Comparison of ENCODE assay signal across 1 cellular context in genomic region chr14:61695695-61696527, GRCh38.
A peak's percentile ranks its signal among the peaks of the same experiment; 100 is the strongest.
TF ChIP-seq lines count a peak whose summit lies in the region.

No MANE protein-coding gene starts in this region.

TF ChIP-seq in HepG2, 621 proteins besides CTCF, POLR2A, EP300 and RAD21 (continued from another document and continues in another):
- TF ChIP-seq ZNF432 (CRISPR knock-in tag; IDR thresholded peaks at IDR 0.05; ENCODE audit: borderline replicate concordance): no peak
- peak; percentile 90 for TF ChIP-seq UBTF (CRISPR knock-in tag; IDR thresholded peaks at IDR 0.05)
- TF ChIP-seq ZSCAN29 (CRISPR knock-in tag; conservative IDR thresholded peaks at IDR 0.05): peak; percentile 66; the same call in 1 of the 2 replicates
- peak; percentile 34; the same call in 1 of the 2 replicates for TF ChIP-seq ZSCAN5A (CRISPR knock-in tag; IDR thresholded peaks at IDR 0.05; ENCODE audit: borderline replicate concordance)
- no peak; the same call in 1 of the 2 replicates for TF ChIP-seq EED (CRISPR knock-in tag; IDR thresholded peaks at IDR 0.05)
- TF ChIP-seq HOXD1 (CRISPR knock-in tag; IDR thresholded peaks at IDR 0.05): no peak
- TF ChIP-seq ASH2L (IDR thresholded peaks at IDR 0.05; ENCODE audit: insufficient read length, low read depth, low read length): peak; percentile 80
- 0 out of 2 replicates have a peak, but pooled peaks have one; percentile 53 for TF ChIP-seq ZNF367 (CRISPR knock-in tag; IDR thresholded peaks at IDR 0.05; ENCODE audit: borderline replicate concordance)
- peak; percentile 58 for TF ChIP-seq ZFY (CRISPR knock-in tag; IDR thresholded peaks at IDR 0.05)
- TF ChIP-seq MYPOP (CRISPR knock-in tag; IDR thresholded peaks at IDR 0.05): 0 out of 2 replicates have a peak, but pooled peaks have one; percentile 9
- no peak for TF ChIP-seq ZFP1 (CRISPR knock-in tag; IDR thresholded peaks at IDR 0.05)
- TF ChIP-seq SAFB2 (CRISPR knock-in tag; IDR thresholded peaks at IDR 0.05; ENCODE audit: borderline replicate concordance, low read depth): no peak; the same call in 1 of the 2 replicates
- TF ChIP-seq GTF2F1 (IDR thresholded peaks at IDR 0.05; ENCODE audit: low read length): 0 out of 2 replicates have a peak, but pooled peaks have one; percentile 12
- no peak for TF ChIP-seq ZNF503 (CRISPR knock-in tag; IDR thresholded peaks at IDR 0.05)
- no peak for TF ChIP-seq SNAPC5 (CRISPR knock-in tag; IDR thresholded peaks at IDR 0.05; ENCODE audit: borderline replicate concordance)
- no peak for TF ChIP-seq SETDB1 (CRISPR knock-in tag; IDR thresholded peaks at IDR 0.05; ENCODE audit: borderline replicate concordance)
- TF ChIP-seq CSRNP1 (CRISPR knock-in tag; IDR thresholded peaks at IDR 0.05): peak; percentile 42; the same call in 1 of the 2 replicates
- no peak for TF ChIP-seq NR2C2 (CRISPR knock-in tag; IDR thresholded peaks at IDR 0.05; ENCODE audit: borderline replicate concordance)
- TF ChIP-seq SSRP1 (CRISPR knock-in tag; IDR thresholded peaks at IDR 0.05): no peak
- TF ChIP-seq NKX3-1 (CRISPR knock-in tag; IDR thresholded peaks at IDR 0.05): peak; percentile 56; the same call in 1 of the 2 replicates
- no peak for TF ChIP-seq TAF1 (CRISPR knock-in tag; IDR thresholded peaks at IDR 0.05)
- no peak for TF ChIP-seq SNAPC2 (CRISPR knock-in tag; IDR thresholded peaks at IDR 0.05)
- TF ChIP-seq HNF4G (IDR thresholded peaks at IDR 0.05; ENCODE audit: borderline replicate concordance, low read depth, low read length): 0 out of 2 replicates have a peak, but pooled peaks have one; percentile 4
- TF ChIP-seq HNF4G (CRISPR knock-in tag; IDR thresholded peaks at IDR 0.05; ENCODE audit: borderline replicate concordance, low read depth): no peak
- TF ChIP-seq ERF (CRISPR knock-in tag; IDR thresholded peaks at IDR 0.05): 0 out of 2 replicates have a peak, but pooled peaks have one; percentile 27
- no peak for TF ChIP-seq RXRA (CRISPR knock-in tag; IDR thresholded peaks at IDR 0.05)
- TF ChIP-seq GABPA (IDR thresholded peaks at IDR 0.05; ENCODE audit: low read depth, low read length): no peak
- TF ChIP-seq GABPA (CRISPR knock-in tag; IDR thresholded peaks at IDR 0.05; ENCODE audit: low read depth): 0 out of 2 replicates have a peak, but pooled peaks have one; percentile 24
- TF ChIP-seq NFE2 (CRISPR knock-in tag; IDR thresholded peaks at IDR 0.05): no peak
- TF ChIP-seq ZNF143 (CRISPR knock-in tag; IDR thresholded peaks at IDR 0.05): no peak
- TF ChIP-seq NCOR1 (IDR thresholded peaks at IDR 0.05; ENCODE audit: borderline replicate concordance, low read length): 0 out of 2 replicates have a peak, but pooled peaks have one; percentile 15
- peak; percentile 80 for TF ChIP-seq ZFP90 (CRISPR knock-in tag; IDR thresholded peaks at IDR 0.05; ENCODE audit: borderline replicate concordance)
- no peak for TF ChIP-seq ATAD3A (CRISPR knock-in tag; IDR thresholded peaks at IDR 0.05)
- TF ChIP-seq RBM39 (IDR thresholded peaks at IDR 0.05; ENCODE audit: low read depth, low read length, poor library complexity, severe bottlenecking): peak; percentile 75
- TF ChIP-seq ZSCAN20 (CRISPR knock-in tag; IDR thresholded peaks at IDR 0.05; ENCODE audit: borderline replicate concordance): 0 out of 2 replicates have a peak, but pooled peaks have one; percentile 65
- TF ChIP-seq ZBTB44 (CRISPR knock-in tag; IDR thresholded peaks at IDR 0.05): 0 out of 2 replicates have a peak, but pooled peaks have one; percentile 25
- no peak for TF ChIP-seq IRF9 (CRISPR knock-in tag; IDR thresholded peaks at IDR 0.05; ENCODE audit: borderline replicate concordance)
- no peak for TF ChIP-seq ZNF800 (CRISPR knock-in tag; IDR thresholded peaks at IDR 0.05)
- no peak for TF ChIP-seq FOXJ3 (CRISPR knock-in tag; IDR thresholded peaks at IDR 0.05; ENCODE audit: borderline replicate concordance)
- TF ChIP-seq TOE1 (CRISPR knock-in tag; IDR thresholded peaks at IDR 0.05): no peak
- no peak for TF ChIP-seq NONO (IDR thresholded peaks at IDR 0.05)
- no peak for TF ChIP-seq NONO (CRISPR knock-in tag; conservative IDR thresholded peaks at IDR 0.05)
- peak; percentile 42; the same call in 1 of the 2 replicates for TF ChIP-seq RARA (CRISPR knock-in tag; IDR thresholded peaks at IDR 0.05)
- TF ChIP-seq FOXM1 (CRISPR knock-in tag; IDR thresholded peaks at IDR 0.05): 0 out of 2 replicates have a peak, but pooled peaks have one; percentile 40
- no peak for TF ChIP-seq SRSF1 (optimal IDR thresholded peaks at IDR 0.05; ENCODE audit: low read depth, low read length)
- TF ChIP-seq MEIS1 (CRISPR knock-in tag; IDR thresholded peaks at IDR 0.05; ENCODE audit: borderline replicate concordance): no peak
- no peak for TF ChIP-seq ETV5 (CRISPR knock-in tag; IDR thresholded peaks at IDR 0.05; ENCODE audit: borderline replicate concordance)
- no peak for TF ChIP-seq ZNF10 (CRISPR knock-in tag; IDR thresholded peaks at IDR 0.05; ENCODE audit: borderline replicate concordance, low read depth)
- no peak for TF ChIP-seq THRA (CRISPR knock-in tag; IDR thresholded peaks at IDR 0.05; ENCODE audit: borderline replicate concordance)
- TF ChIP-seq ARNT2 (CRISPR knock-in tag; IDR thresholded peaks at IDR 0.05; ENCODE audit: low read depth): no peak; the same call in 1 of the 2 replicates
- peak; percentile 44 for TF ChIP-seq SAP130 (CRISPR knock-in tag; IDR thresholded peaks at IDR 0.05; ENCODE audit: low read depth)
- peak; percentile 16; the same call in 1 of the 2 replicates for TF ChIP-seq BHLHE40 (IDR thresholded peaks at IDR 0.05; ENCODE audit: low read length)
- TF ChIP-seq ZNF414 (CRISPR knock-in tag; IDR thresholded peaks at IDR 0.05): peak; percentile 64; the same call in 1 of the 2 replicates
